Comparison of ENCODE assay signal across 9 cellular contexts in genomic region chr1:64245495-64245894, GRCh38. TPM values are rescaled to one million over a fixed set of nuclear protein-coding genes. Genes with fewer than 3 reads are reported as not detected.
DNase-seq lines count a peak whose midpoint lies in the region; ATAC-seq and TF ChIP-seq lines count a peak whose summit lies in the region.
"Had no signal": no experiment of that assay in that cellular context is flagged by ENCODE, and none has a peak within 500 bp of the region (broad histone marks: within the 10 kb centered on the region; RNA-seq: fewer than 3 reads in every experiment).

No MANE protein-coding gene starts in this region.

- TF ChIP-seq POLR2A in erythroblast (IDR thresholded peaks at IDR 0.05; ENCODE audit: low read length), result no peak

- intact Hi-C loops in left colon (cut with DNase I, micrococcal nuclease), result loop anchor here in 1 of 2 donors (5.0 kb wide), 1 partner anchor 633 kb away; no protein-coding TSS in a partner anchor

- H2BK15ac ChIP-seq in H9 (ENCODE audit: low read depth, low read length), result no peak overlapping the region

- WGBS in H9 (ENCODE audit: extremely low coverage, insufficient read length, low lambda C conversion rate), result no CpG with 5 or more reads among the region's 9 CpGs

- H3K27me3 ChIP-seq in H9 (ENCODE audit: insufficient read depth, low read length), result no peaks in the 10 kb centered on the region

- no peaks in the 10 kb centered on the region for H3K9me3 ChIP-seq in H9 (ENCODE audit: control insufficient read depth, low read depth, low read length)

- H3T11ph ChIP-seq in H9 (ENCODE audit: low read length), result no peak overlapping the region

- H3K4me2 ChIP-seq in H9 (ENCODE audit: insufficient read depth, insufficient read length, low read length), result peak overlapping the region; percentile 25

- peaks cover 32 to 36% of the 10 kb centered on the region in 2 experiments for H3K4me1 Mint-ChIP-seq in H9
- H3K4me1 Mint-ChIP-seq in activated T-helper 17 cell treated with anti-CD3 and anti-CD28 coated beads, Interleukin-2, amount 50 U/mL, for 72 hours, result peaks cover 5% of the 10 kb centered on the region
- H3K4me1 Mint-ChIP-seq in stimulated activated effector memory CD8-positive, alpha-beta T cell treated with anti-CD3 and anti-CD28 coated beads, Interleukin-12 subunit alpha, Interleukin-12 subunit beta, amount 100 ng/mL, for 72 hours, result peaks cover 11% of the 10 kb centered on the region

- no peak overlapping the region for H2BK5ac ChIP-seq in H9 (ENCODE audit: insufficient read length, low read length)

- H3K9me3 Mint-ChIP-seq in H9, result no peaks in the 10 kb centered on the region
- H3K9me3 Mint-ChIP-seq in activated T-helper 17 cell treated with anti-CD3 and anti-CD28 coated beads, Interleukin-2, amount 50 U/mL, for 72 hours, result no peaks in the 10 kb centered on the region
- H3K9me3 Mint-ChIP-seq in stimulated activated effector memory CD8-positive, alpha-beta T cell treated with anti-CD3 and anti-CD28 coated beads, Interleukin-12 subunit alpha, Interleukin-12 subunit beta, amount 100 ng/mL, for 72 hours, result no peaks in the 10 kb centered on the region

- H3K23ac ChIP-seq in H9 (ENCODE audit: insufficient read length, low read depth, low read length), result no peak overlapping the region

- H3K27me3 Mint-ChIP-seq in H9 (ENCODE audit: low read depth), result no peaks in the 10 kb centered on the region
- H3K27me3 Mint-ChIP-seq in activated T-helper 17 cell treated with anti-CD3 and anti-CD28 coated beads, Interleukin-2, amount 50 U/mL, for 72 hours, result peaks cover 19% of the 10 kb centered on the region

- H4K91ac ChIP-seq in H9 (ENCODE audit: insufficient read length, low read depth, low read length), result no peak overlapping the region

- peak overlapping the region; percentile 18 for H3K27ac ChIP-seq in H9 (ENCODE audit: insufficient read length, low read depth, low read length)

- no peak overlapping the region for H2BK120ac ChIP-seq in H9 (ENCODE audit: low read depth, low read length, poor library complexity, severe bottlenecking)

- no peak for TF ChIP-seq CTCF in H9 (conservative IDR thresholded peaks at IDR 0.05)

- no peak overlapping the region for H3K14ac ChIP-seq in H9 (ENCODE audit: insufficient read depth, low read length)

- no peaks in the 10 kb centered on the region for H3K23me2 ChIP-seq in H9 (ENCODE audit: insufficient read length, low read depth, low read length, poor library complexity, severe bottlenecking)

- ATAC-seq in activated T-helper 17 cell treated with anti-CD3 and anti-CD28 coated beads, Interleukin-2, amount 50 U/mL, for 72 hours (replicated peaks), result no peak
- ATAC-seq in left colon (peak; percentile 79), GM21786 (IDR thresholded peaks at IDR 0.05; ENCODE audit: unreplicated experiment) (no peak), HG02623 (IDR thresholded peaks at IDR 0.05; ENCODE audit: unreplicated experiment) (no peak)
- ATAC-seq in stimulated activated effector memory CD8-positive, alpha-beta T cell treated with anti-CD3 and anti-CD28 coated beads, Interleukin-12 subunit alpha, Interleukin-12 subunit beta, amount 100 ng/mL, for 72 hours, result no peak

- no peak overlapping the region for H2AFZ ChIP-seq in H9 (ENCODE audit: low read length)

- no peak overlapping the region for H4K5ac ChIP-seq in H9 (ENCODE audit: insufficient read length, low read depth, low read length)

- H2BK20ac ChIP-seq in H9 (ENCODE audit: low read depth, low read length, poor library complexity, severe bottlenecking), result no peak overlapping the region

- H3K4me1 ChIP-seq in H9 (ENCODE audit: insufficient read depth, low read length), result peaks cover 13% of the 10 kb centered on the region; the same call in 1 of the 2 replicates

- no peak overlapping the region for H2AK5ac ChIP-seq in H9 (ENCODE audit: insufficient read length, low read length)

- no peak overlapping the region for H3K4ac ChIP-seq in H9 (ENCODE audit: low read depth, low read length)

- no peaks in the 10 kb centered on the region for H3K79me1 ChIP-seq in H9 (ENCODE audit: insufficient read depth, low read depth, low read length, poor library complexity, severe bottlenecking)

- no peaks in the 10 kb centered on the region for H3K79me2 ChIP-seq in H9 (ENCODE audit: insufficient read depth, low read length)

- no peak overlapping the region for H3K18ac ChIP-seq in H9 (ENCODE audit: insufficient read length, low read depth, low read length)

- H3K9ac ChIP-seq in H9 (ENCODE audit: extremely low read depth, insufficient read length, low read length), result no peak overlapping the region

- peak overlapping the region; percentile 51 to 91 (median 88); a peak in 6 of 7 replicates for H3K27ac Mint-ChIP-seq in H9
- H3K27ac Mint-ChIP-seq in activated T-helper 17 cell treated with anti-CD3 and anti-CD28 coated beads, Interleukin-2, amount 50 U/mL, for 72 hours, result no peak overlapping the region
- no peak overlapping the region for H3K27ac Mint-ChIP-seq in stimulated activated effector memory CD8-positive, alpha-beta T cell treated with anti-CD3 and anti-CD28 coated beads, Interleukin-12 subunit alpha, Interleukin-12 subunit beta, amount 100 ng/mL, for 72 hours

- H3K36me3 Mint-ChIP-seq in H9 (ENCODE audit: insufficient read depth in 1 of 3, low read depth in 3 of 3), result no peaks in the 10 kb centered on the region
- H3K36me3 Mint-ChIP-seq in activated T-helper 17 cell treated with anti-CD3 and anti-CD28 coated beads, Interleukin-2, amount 50 U/mL, for 72 hours (ENCODE audit: low read depth), result no peaks in the 10 kb centered on the region
- H3K36me3 Mint-ChIP-seq in stimulated activated effector memory CD8-positive, alpha-beta T cell treated with anti-CD3 and anti-CD28 coated beads, Interleukin-12 subunit alpha, Interleukin-12 subunit beta, amount 100 ng/mL, for 72 hours, result no peaks in the 10 kb centered on the region

- DNase-seq in Ammon's horn (ENCODE audit: low spot score) (peak; percentile 25), H9 (no peak), left colon (peak in 1 of 2 donors; percentile 12), erythroblast (lab: John Stamatoyannopoulos, UW) (no peak)
- no peak for DNase-seq in stimulated activated effector memory CD8-positive, alpha-beta T cell treated with anti-CD3 and anti-CD28 coated beads, Interleukin-12 subunit alpha, Interleukin-12 subunit beta, amount 100 ng/mL, for 72 hours (ENCODE audit: low spot score in 2 of 2)

- no peaks in the 10 kb centered on the region for H4K20me1 ChIP-seq in H9 (ENCODE audit: control insufficient read depth, insufficient read depth, insufficient read length)

- H2BK12ac ChIP-seq in H9 (ENCODE audit: insufficient read length, low read depth, low read length), result no peak overlapping the region

- H3K56ac ChIP-seq in H9 (ENCODE audit: insufficient read length, low read depth, low read length), result no peak overlapping the region

- no peak overlapping the region for H4K8ac ChIP-seq in H9 (replicated peaks; ENCODE audit: insufficient read length, low read depth, low read length)

- H3K4me3 Mint-ChIP-seq in H9, result peak overlapping the region; percentile 11 to 47; a peak in 3 of 5 replicates
- peak overlapping the region; percentile 56 for H3K4me3 Mint-ChIP-seq in activated T-helper 17 cell treated with anti-CD3 and anti-CD28 coated beads, Interleukin-2, amount 50 U/mL, for 72 hours
- H3K4me3 Mint-ChIP-seq in stimulated activated effector memory CD8-positive, alpha-beta T cell treated with anti-CD3 and anti-CD28 coated beads, Interleukin-12 subunit alpha, Interleukin-12 subunit beta, amount 100 ng/mL, for 72 hours, result no peak overlapping the region

RNA-seq across cellular contexts. Expression of gene UBE2U, which starts 42.1 kb away (rescaled TPM):
- total RNA-seq in H9 (2021) (not detected in 2 replicates), left colon (not detected)
- not detected for total RNA-seq in activated T-helper 17 cell treated with anti-CD3 and anti-CD28 coated beads, Interleukin-2, amount 50 U/mL, for 72 hours
- total RNA-seq: T-helper 2 cell treated with Interferon-gamma antibody and Interleukin-4, amounts not matched to agents 100 ng/mL and 5 ng/mL, for 36 hours had no signal

Comparison
In these comparisons a context has a peak if more than half of its experiments do, and no peak if none do; other contexts are left out.
1. H3K27ac Mint-ChIP-seq: peak in H9 (3 of 3); none in activated T-helper 17 cell treated with anti-CD3 and anti-CD28 coated beads, Interleukin-2, amount 50 U/mL, for 72 hours (single experiment) and stimulated activated effector memory CD8-positive, alpha-beta T cell treated with anti-CD3 and anti-CD28 coated beads, Interleukin-12 subunit alpha, Interleukin-12 subunit beta, amount 100 ng/mL, for 72 hours (single experiment).